Comparison of ENCODE assay signal across 1 cellular context in genomic region chr16:85961988-85962915, GRCh38.
TF ChIP-seq lines count a peak whose summit lies in the region.

No MANE protein-coding gene starts in this region.

TF ChIP-seq in HepG2, 621 proteins besides CTCF, POLR2A, EP300 and RAD21:
- TF ChIP-seq NFYB (CRISPR knock-in tag; IDR thresholded peaks at IDR 0.05) (0 out of 2 replicates have a peak, but pooled peaks have one; percentile 41), RAD51 (IDR thresholded peaks at IDR 0.05; ENCODE audit: borderline replicate concordance) (peak; percentile 25; the same call in 1 of the 2 replicates), WIZ (CRISPR knock-in tag; IDR thresholded peaks at IDR 0.05) (no peak), USF2 (IDR thresholded peaks at IDR 0.05; ENCODE audit: low read depth, low read length) (peak; percentile 71), USF2 (CRISPR knock-in tag; IDR thresholded peaks at IDR 0.05; ENCODE audit: borderline replicate concordance) (no peak; the same call in 1 of the 2 replicates), ZNF280B (CRISPR knock-in tag; IDR thresholded peaks at IDR 0.05; ENCODE audit: borderline replicate concordance) (no peak), NFYC (CRISPR knock-in tag; IDR thresholded peaks at IDR 0.05) (peak; percentile 55; the same call in 1 of the 2 replicates)
